ENCODE assay signal across 9 cellular contexts in the genomic region with DNA sequence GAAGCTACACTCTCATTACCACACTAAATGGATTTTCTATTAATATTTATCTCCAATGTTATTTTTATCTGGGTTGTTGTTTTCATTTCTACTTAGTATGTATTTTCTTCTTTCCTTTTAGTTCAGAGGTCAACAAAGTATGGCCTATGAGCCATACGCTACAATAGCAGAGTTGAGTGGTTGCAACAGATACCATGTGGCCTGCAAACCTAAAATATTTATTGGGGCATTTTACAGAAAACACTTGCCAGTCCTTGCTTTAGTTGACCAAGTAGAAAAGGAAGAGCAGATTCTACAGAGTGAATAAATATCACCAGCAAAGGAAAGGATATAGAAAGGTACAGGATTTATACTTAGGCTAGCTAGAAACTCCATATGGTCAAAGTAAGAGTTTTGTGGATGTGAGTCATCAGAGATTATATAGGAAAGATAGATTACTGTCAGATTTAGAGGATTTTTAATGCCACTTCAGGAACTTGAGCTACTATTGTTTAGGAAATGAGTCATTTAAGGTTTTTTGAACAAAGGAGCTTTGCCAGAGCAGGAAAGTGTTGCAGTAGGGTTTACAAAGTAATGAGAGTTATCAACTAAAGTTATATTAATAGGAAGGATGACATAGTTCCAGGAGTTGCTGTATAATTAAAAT.
DNase-seq lines count a peak whose midpoint lies in the region; ATAC-seq, FAIRE-seq and TF ChIP-seq lines count a peak whose summit lies in the region.
"Had no signal": no experiment of that assay in that cellular context is flagged by ENCODE, and none has a peak within 500 bp of the region (broad histone marks: within the 10 kb centered on the region; RNA-seq: fewer than 3 reads in every experiment).

No MANE protein-coding gene starts in this region.

- H3K9me3 Mint-ChIP-seq in activated naive CD4-positive, alpha-beta T cell treated with anti-CD3 and anti-CD28 coated beads, Interleukin-2, amount 50 U/mL, for 72 hours = peaks cover 3 to 18% of the 10 kb centered on the region in 2 donors

- TF ChIP-seq POLR2A in GM12891 (IDR thresholded peaks at IDR 0.05; ENCODE audit: low read depth, low read length) = no peak

- DNase-seq in activated naive CD4-positive, alpha-beta T cell treated with anti-CD3 and anti-CD28 coated beads, Interleukin-2, amount 50 U/mL, for 72 hours (ENCODE audit: low spot score in 2 of 2) = no peak
- DNase-seq in activated naive CD4-positive, alpha-beta T cell (lab: John Stamatoyannopoulos, UW) = no peak
- DNase-seq in RPMI7951 (ENCODE audit: low read depth) (peak; percentile 81), epithelial cell of prostate (ENCODE audit: low read depth, low spot score) (no peak), stromal cell of bone marrow (ENCODE audit: low read depth) (peak; percentile 26), NCI-H2029 treated with DMSO at 0.1 percent for 48 hours (lab: John Stamatoyannopoulos, UW) (no peak), GM12891 (ENCODE audit: insufficient read length, low spot score) (no peak)
- DNase-seq in activated CD4-positive, alpha-beta T cell treated with anti-CD3 and anti-CD28 coated beads for 1 hour = no peak
- DNase-seq: posterior cingulate gyrus had no signal

- peak overlapping the region; percentile 39 for H3K27ac ChIP-seq in epithelial cell of prostate

- FAIRE-seq in GM12891 (lab: Jason Lieb, UNC) = no peak

- peak; percentile 65 to 74 for ATAC-seq in activated naive CD4-positive, alpha-beta T cell treated with anti-CD3 and anti-CD28 coated beads, Interleukin-2, amount 50 U/mL, for 72 hours

- peak overlapping the region; percentile 36 to 91 for H3K27ac Mint-ChIP-seq in activated naive CD4-positive, alpha-beta T cell treated with anti-CD3 and anti-CD28 coated beads, Interleukin-2, amount 50 U/mL, for 72 hours

- H3K36me3 Mint-ChIP-seq in activated naive CD4-positive, alpha-beta T cell treated with anti-CD3 and anti-CD28 coated beads, Interleukin-2, amount 50 U/mL, for 72 hours = peaks cover 23 to 58% of the 10 kb centered on the region in 2 donors

TF ChIP-seq in GM12891, 5 proteins besides CTCF, POLR2A, EP300 and RAD21:
- TF ChIP-seq PAX5 (IDR thresholded peaks at IDR 0.05; ENCODE audit: insufficient read depth, low read length, severe bottlenecking) (no peak), POU2F2 (IDR thresholded peaks at IDR 0.05; ENCODE audit: low read depth, low read length) (no peak), POLR2AphosphoS5 (IDR thresholded peaks at IDR 0.05; ENCODE audit: low read depth, low read length) (no peak), TAF1 (IDR thresholded peaks at IDR 0.05; ENCODE audit: low read depth, low read length) (no peak), SPI1 (IDR thresholded peaks at IDR 0.05; ENCODE audit: low read depth, low read length) (no peak)

Comparison
In these comparisons a context has a peak if more than half of its experiments do, and no peak if none do; other contexts are left out.
1. DNase-seq: peak in RPMI7951 (single experiment) and stromal cell of bone marrow (single experiment); none in activated naive CD4-positive, alpha-beta T cell treated with anti-CD3 and anti-CD28 coated beads, Interleukin-2, amount 50 U/mL, for 72 hours (0 of 2), activated naive CD4-positive, alpha-beta T cell (0 of 4), epithelial cell of prostate (single experiment), NCI-H2029 treated with DMSO at 0.1 percent for 48 hours (single experiment), activated CD4-positive, alpha-beta T cell treated with anti-CD3 and anti-CD28 coated beads for 1 hour (single experiment) and GM12891 (single experiment).